30 cellular contexts compared by ENCODE assay signal in the genomic region with DNA sequence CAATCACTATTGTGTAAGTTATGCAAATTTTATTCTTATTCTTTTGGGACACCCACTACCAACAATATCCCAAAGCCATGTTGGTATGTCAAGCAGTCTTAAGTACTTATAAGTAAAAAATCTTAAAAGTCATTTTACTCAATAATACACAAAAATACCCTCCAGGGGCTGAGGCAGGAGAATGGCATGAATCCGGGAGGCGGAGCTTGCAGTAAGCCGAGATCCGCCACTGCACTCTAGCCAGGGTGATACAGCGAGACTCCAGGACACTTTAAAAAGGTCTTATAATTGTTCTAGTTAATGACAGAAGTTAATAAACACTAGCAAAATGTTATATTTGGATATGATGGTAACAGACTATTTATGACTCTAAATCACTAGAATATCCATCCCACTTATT.
"Had no signal": no experiment of that assay in that cellular context is flagged by ENCODE, and none has a peak within 500 bp of the region (broad histone marks: within the 10 kb centered on the region; RNA-seq: fewer than 3 reads in every experiment).

No MANE protein-coding gene starts in this region.

- H3K27ac Mint-ChIP-seq: activated CD4-positive, alpha-beta memory T cell treated with anti-CD3 and anti-CD28 coated beads, Interleukin-2, amount 10 ng/mL, durations not matched to agents 7 days and 5 days; activated CD4-positive, alpha-beta T cell treated with anti-CD3 and anti-CD28 coated beads, Interleukin-2, amount 10 ng/mL, durations not matched to agents 7 days and 5 days; activated naive CD4-positive, alpha-beta T cell treated with anti-CD3 and anti-CD28 coated beads, Interleukin-2, amount 50 U/mL, for 24 hours; activated naive CD8-positive, alpha-beta T cell treated with anti-CD3 and anti-CD28 coated beads, Interleukin-2, amount 50 U/mL, for 24 hours; activated T-cell treated with anti-CD3 and anti-CD28 coated beads, Interleukin-2, amount 50 U/mL, for 24 hours; dendritic cell treated with granulocyte-macrophage colony-stimulating factor and Interleukin-4, amounts not matched to agents 40 ng/mL and 50 ng/mL, for 4 days; naive B cell; stimulated activated memory B cell treated with anti-CD40 and anti-IgM and Interleukin-4, amounts not matched to agents 10 μg/mL and 1 μg/mL and 100 μg/mL, for 72 hours; stimulated activated naive CD8-positive, alpha-beta T cell treated with anti-CD3 and anti-CD28 coated beads, Interleukin-15, amount 100 ng/mL, for 72 hours; T-helper 17 cell had no signal

- H3K36me3 ChIP-seq: pancreas, sigmoid colon, upper lobe of right lung had no signal

- H3K4me1 Mint-ChIP-seq: nephron progenitor cell had no signal

- DNase-seq: activated CD4-positive, alpha-beta memory T cell treated with anti-CD3 and anti-CD28 coated beads, Interleukin-2, amount 10 ng/mL, durations not matched to agents 7 days and 5 days; activated CD4-positive, alpha-beta T cell treated with anti-CD3 and anti-CD28 coated beads for 1 hour; activated CD4-positive, alpha-beta T cell treated with anti-CD3 and anti-CD28 coated beads, Interleukin-2, amount 10 ng/mL, durations not matched to agents 7 days and 5 days; activated CD8-positive, alpha-beta memory T cell treated with anti-CD3 and anti-CD28 coated beads, Interleukin-2, amount 50 U/mL, for 48 hours; activated gamma-delta T cell treated with Interleukin-2 at 50 U/mL for 16 hours; activated naive CD8-positive, alpha-beta T cell treated with anti-CD3 and anti-CD28 coated beads, Interleukin-2, amount 50 U/mL, for 24 hours; activated T-cell treated with anti-CD3 and anti-CD28 coated beads, Interleukin-2, amount 50 U/mL, for 24 hours; amygdala; gastrocnemius medialis; glutamatergic neuron; left cardiac atrium; naive B cell; nephron progenitor cell; pancreas; psoas muscle; sigmoid colon; small intestine; stimulated activated CD4-positive, alpha-beta T cell treated with anti-CD3 and anti-CD28 coated beads, Interleukin-1b, Interleukin-23, amount 100 ng/mL, for 48 hours; stimulated activated CD4-positive, alpha-beta T cell treated with anti-CD3 and anti-CD28 coated beads, Interleukin-4, amount 100 ng/mL, for 4 hours; stimulated activated CD8-positive, alpha-beta memory T cell treated with anti-CD3 and anti-CD28 coated beads, Interleukin-4, amount 100 ng/mL, for 48 hours; stimulated activated naive CD8-positive, alpha-beta T cell treated with anti-CD3 and anti-CD28 coated beads, Interleukin-15, amount 100 ng/mL, for 72 hours; substantia nigra; T-helper 17 cell; T1000; upper lobe of right lung had no signal

- H3K4me3 ChIP-seq: gastrocnemius medialis, pancreas, psoas muscle, sigmoid colon, upper lobe of right lung had no signal

- H3K9me3 Mint-ChIP-seq: activated CD4-positive, alpha-beta memory T cell treated with anti-CD3 and anti-CD28 coated beads, Interleukin-2, amount 10 ng/mL, durations not matched to agents 7 days and 5 days; activated CD4-positive, alpha-beta T cell treated with anti-CD3 and anti-CD28 coated beads, Interleukin-2, amount 10 ng/mL, durations not matched to agents 7 days and 5 days; activated naive CD4-positive, alpha-beta T cell treated with anti-CD3 and anti-CD28 coated beads, Interleukin-2, amount 50 U/mL, for 24 hours; activated naive CD8-positive, alpha-beta T cell treated with anti-CD3 and anti-CD28 coated beads, Interleukin-2, amount 50 U/mL, for 24 hours; activated T-cell treated with anti-CD3 and anti-CD28 coated beads, Interleukin-2, amount 50 U/mL, for 24 hours; central memory CD8-positive, alpha-beta T cell; dendritic cell treated with granulocyte-macrophage colony-stimulating factor and Interleukin-4, amounts not matched to agents 40 ng/mL and 50 ng/mL, for 4 days; naive B cell; stimulated activated memory B cell treated with anti-CD40 and anti-IgM and Interleukin-4, amounts not matched to agents 10 μg/mL and 1 μg/mL and 100 μg/mL, for 72 hours; stimulated activated naive CD8-positive, alpha-beta T cell treated with anti-CD3 and anti-CD28 coated beads, Interleukin-15, amount 100 ng/mL, for 72 hours had no signal

- H3K4me3 Mint-ChIP-seq: activated CD4-positive, alpha-beta memory T cell treated with anti-CD3 and anti-CD28 coated beads, Interleukin-2, amount 10 ng/mL, durations not matched to agents 7 days and 5 days; activated CD4-positive, alpha-beta T cell treated with anti-CD3 and anti-CD28 coated beads, Interleukin-2, amount 10 ng/mL, durations not matched to agents 7 days and 5 days; activated naive CD4-positive, alpha-beta T cell treated with anti-CD3 and anti-CD28 coated beads, Interleukin-2, amount 50 U/mL, for 24 hours; activated naive CD8-positive, alpha-beta T cell treated with anti-CD3 and anti-CD28 coated beads, Interleukin-2, amount 50 U/mL, for 24 hours; activated T-cell treated with anti-CD3 and anti-CD28 coated beads, Interleukin-2, amount 50 U/mL, for 24 hours; central memory CD8-positive, alpha-beta T cell; dendritic cell treated with granulocyte-macrophage colony-stimulating factor and Interleukin-4, amounts not matched to agents 40 ng/mL and 50 ng/mL, for 4 days; mesothelial cell of epicardium; naive B cell; nephron progenitor cell; stimulated activated memory B cell treated with anti-CD40 and anti-IgM and Interleukin-4, amounts not matched to agents 10 μg/mL and 1 μg/mL and 100 μg/mL, for 72 hours; stimulated activated naive CD8-positive, alpha-beta T cell treated with anti-CD3 and anti-CD28 coated beads, Interleukin-15, amount 100 ng/mL, for 72 hours; T-helper 17 cell had no signal

- H3K27me3 Mint-ChIP-seq: activated CD4-positive, alpha-beta memory T cell treated with anti-CD3 and anti-CD28 coated beads, Interleukin-2, amount 10 ng/mL, durations not matched to agents 7 days and 5 days; activated CD4-positive, alpha-beta T cell treated with anti-CD3 and anti-CD28 coated beads, Interleukin-2, amount 10 ng/mL, durations not matched to agents 7 days and 5 days; activated naive CD4-positive, alpha-beta T cell treated with anti-CD3 and anti-CD28 coated beads, Interleukin-2, amount 50 U/mL, for 24 hours; activated naive CD8-positive, alpha-beta T cell treated with anti-CD3 and anti-CD28 coated beads, Interleukin-2, amount 50 U/mL, for 24 hours; activated T-cell treated with anti-CD3 and anti-CD28 coated beads, Interleukin-2, amount 50 U/mL, for 24 hours; central memory CD8-positive, alpha-beta T cell; dendritic cell treated with granulocyte-macrophage colony-stimulating factor and Interleukin-4, amounts not matched to agents 40 ng/mL and 50 ng/mL, for 4 days; naive B cell; stimulated activated memory B cell treated with anti-CD40 and anti-IgM and Interleukin-4, amounts not matched to agents 10 μg/mL and 1 μg/mL and 100 μg/mL, for 72 hours; stimulated activated naive CD8-positive, alpha-beta T cell treated with anti-CD3 and anti-CD28 coated beads, Interleukin-15, amount 100 ng/mL, for 72 hours; T-helper 17 cell had no signal

- H3K27me3 ChIP-seq: gastrocnemius medialis, pancreas, sigmoid colon, upper lobe of right lung had no signal

- FAIRE-seq: pancreas, small intestine had no signal
